In genomic region chr19:5882421-5882968, GRCh38 we compare ENCODE assay signal across 1 cellular context.
TF ChIP-seq lines count a peak whose summit lies in the region.

No MANE protein-coding gene starts in this region.

TF ChIP-seq in IMR-90, 13 proteins besides CTCF, POLR2A, EP300 and RAD21 (continued from another document):
- TF ChIP-seq, protein P1, sequence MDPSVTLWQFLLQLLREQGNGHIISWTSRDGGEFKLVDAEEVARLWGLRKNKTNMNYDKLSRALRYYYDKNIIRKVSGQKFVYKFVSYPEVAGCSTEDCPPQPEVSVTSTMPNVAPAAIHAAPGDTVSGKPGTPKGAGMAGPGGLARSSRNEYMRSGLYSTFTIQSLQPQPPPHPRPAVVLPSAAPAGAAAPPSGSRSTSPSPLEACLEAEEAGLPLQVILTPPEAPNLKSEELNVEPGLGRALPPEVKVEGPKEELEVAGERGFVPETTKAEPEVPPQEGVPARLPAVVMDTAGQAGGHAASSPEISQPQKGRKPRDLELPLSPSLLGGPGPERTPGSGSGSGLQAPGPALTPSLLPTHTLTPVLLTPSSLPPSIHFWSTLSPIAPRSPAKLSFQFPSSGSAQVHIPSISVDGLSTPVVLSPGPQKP (IDR thresholded peaks at IDR 0.05; ENCODE audit: borderline replicate concordance, low read depth, low read length), result no peak
- TF ChIP-seq MAFK (IDR thresholded peaks at IDR 0.05; ENCODE audit: low read depth, low read length), result no peak
- no peak for TF ChIP-seq SMC3 (IDR thresholded peaks at IDR 0.05; ENCODE audit: low read depth, low read length)
